ENCODE assay signal across 8 cellular contexts in genomic region chr2:113157108-113157896, GRCh38. TPM values are rescaled to one million over a fixed set of nuclear protein-coding genes. Genes with fewer than 3 reads are reported as not detected.
DNase-seq lines count a peak whose midpoint lies in the region; ATAC-seq and TF ChIP-seq lines count a peak whose summit lies in the region.

No MANE protein-coding gene starts in this region.

- peak overlapping the region; percentile 52 for H3K9ac ChIP-seq in rectal smooth muscle tissue (ENCODE audit: low read length)

- H3K9me3 Mint-ChIP-seq in GM23338 = no peaks in the 10 kb centered on the region; the same call in 2 of the 3 replicates

- H3K36me3 Mint-ChIP-seq in GM23338 (ENCODE audit: low read depth) = no peaks in the 10 kb centered on the region

- peak; percentile 91 for ATAC-seq in GM23338
- peak in 3 of 4 donors; percentile 28 to 61 (median 56) for ATAC-seq in heart left ventricle

- no peak overlapping the region for H3K27ac ChIP-seq in GM23338 (ENCODE audit: low read depth)
- H3K27ac ChIP-seq in heart left ventricle = no peak overlapping the region
- H3K27ac ChIP-seq in rectal smooth muscle tissue (ENCODE audit: low read depth, low read length) = no peak overlapping the region

- no peaks in the 10 kb centered on the region for H3K9me3 ChIP-seq in heart left ventricle

- intact Hi-C loops in heart left ventricle (cut with DNase I) = no loop called here

- H3K4me2 ChIP-seq in GM23338 = peak overlapping the region; percentile 85

- TF ChIP-seq CTCF in GM23338 (conservative IDR thresholded peaks at IDR 0.05; ENCODE audit: low read depth in 2 of 2) (no peak), heart left ventricle (IDR thresholded peaks at IDR 0.05) (no peak)

- DNase-seq in DMS79 (lab: John Stamatoyannopoulos, UW) = peak; percentile 3
- peak; percentile 76 for DNase-seq in GM23338 (ENCODE audit: low spot score)
- peak; percentile 44 for DNase-seq in NCI-H2029 (lab: John Stamatoyannopoulos, UW)
- DNase-seq in activated effector memory CD4-positive, alpha-beta T cell treated with Interleukin-2 at 50 U/mL for 16 hours = peak; percentile 33
- no peak for DNase-seq in heart left ventricle
- DNase-seq in H4 (ENCODE audit: low spot score) = no peak
- DNase-seq in HCEC 1CT = no peak

- H3F3A ChIP-seq in GM23338 (replicated peaks; ENCODE audit: low read depth) = no peaks in the 10 kb centered on the region

- no peak for TF ChIP-seq POLR2A in heart left ventricle (IDR thresholded peaks at IDR 0.05)

- H3K27me3 ChIP-seq in GM23338 (ENCODE audit: insufficient read depth) = peaks cover 21% of the 10 kb centered on the region
- H3K27me3 ChIP-seq in heart left ventricle = peaks cover 0 to 43% (median 10%) of the 10 kb centered on the region in 9 donors
- H3K27me3 ChIP-seq in rectal smooth muscle tissue (ENCODE audit: control insufficient read depth, insufficient read depth, low read length) = no peaks in the 10 kb centered on the region

- peaks cover 12% of the 10 kb centered on the region for H3K4me1 Mint-ChIP-seq in GM23338

- H3K4me3 Mint-ChIP-seq in GM23338 = peak overlapping the region; percentile 72

- peaks cover 13% of the 10 kb centered on the region for H3K4me1 ChIP-seq in GM23338 (ENCODE audit: insufficient read depth)
- peaks cover 0 to 5% (median 0%) of the 10 kb centered on the region in 12 donors for H3K4me1 ChIP-seq in heart left ventricle
- H3K4me1 ChIP-seq in rectal smooth muscle tissue (ENCODE audit: control insufficient read depth, insufficient read depth, low read length) = no peaks in the 10 kb centered on the region

- H3K9me2 ChIP-seq in GM23338 (ENCODE audit: insufficient read depth) = no peaks in the 10 kb centered on the region

- no peak overlapping the region for H3K27ac Mint-ChIP-seq in GM23338

- 1 to 2% (median 2%) methylated on average over 19 to 92 of the region's 92 CpGs for WGBS in heart left ventricle, 4 donors

- H3K27me3 Mint-ChIP-seq in GM23338 (ENCODE audit: insufficient read depth, low read depth, poor library complexity) = peaks cover 11% of the 10 kb centered on the region

- no peaks in the 10 kb centered on the region for H4K20me1 ChIP-seq in GM23338 (replicated peaks; ENCODE audit: insufficient read depth)

- H3K79me2 ChIP-seq in GM23338 (replicated peaks; ENCODE audit: insufficient read depth) = no peaks in the 10 kb centered on the region

- H3K36me3 ChIP-seq in GM23338 (ENCODE audit: insufficient read depth) (no peaks in the 10 kb centered on the region), heart left ventricle (no peaks in the 10 kb centered on the region), rectal smooth muscle tissue (ENCODE audit: control insufficient read depth, insufficient read depth, low read length) (no peaks in the 10 kb centered on the region)

- H3K4me3 ChIP-seq in GM23338 (peak overlapping the region; percentile 54), heart left ventricle (peak overlapping the region in 9 of 12 donors; percentile 22 to 64 (median 44)), rectal smooth muscle tissue (ENCODE audit: low read length) (peak overlapping the region; percentile 63)

- H2AFZ ChIP-seq in GM23338 = peak overlapping the region; percentile 91; the same call in 1 of the 2 replicates

TF ChIP-seq in GM23338, 12 proteins besides CTCF, POLR2A, EP300 and RAD21 (continues in another document):
- TF ChIP-seq STAT1 (IDR thresholded peaks at IDR 0.05; ENCODE audit: unreplicated experiment) (no peak), ZNF114 (CRISPR knock-in tag; IDR thresholded peaks at IDR 0.05) (no peak), ETS1 (IDR thresholded peaks at IDR 0.05) (no peak), EZH2phosphoT487 (IDR thresholded peaks at IDR 0.05; ENCODE audit: unreplicated experiment) (no peak), ZNF462 (CRISPR knock-in tag; IDR thresholded peaks at IDR 0.05) (no peak), ZNF331 (CRISPR knock-in tag; IDR thresholded peaks at IDR 0.05; ENCODE audit: low read depth) (no peak), POLR2AphosphoS5 (IDR thresholded peaks at IDR 0.05; ENCODE audit: low read depth) (no peak), NANOG (IDR thresholded peaks at IDR 0.05; ENCODE audit: borderline replicate concordance) (no peak)

RNA-seq across cellular contexts. Expression of gene PSD4, which starts 16.5 kb away (rescaled TPM):
- 0.66 and 1.1 TPM in 2 replicates for total RNA-seq in GM23338 (2014; rRNA removed; shearing (Covaris generic))
- polyA plus RNA-seq in GM23338 (2016; fragmentation: Nextera tagmentation; extraction: Ambion mirVana) (0.06 and 0.19 TPM in 2 replicates), heart left ventricle (1 to 10 TPM in 1 of 2 donors, under 1 TPM in 1; 0.99 to 1.6 TPM)
- 10 to 100 TPM in 1 of 9 donors, 1 to 10 TPM in 5, under 1 TPM in 3; 0.65 to 23.4 (median 1.9) TPM for total RNA-seq in heart left ventricle
- total RNA-seq in H4 (2014; rRNA removed; shearing (Covaris generic)) = 1.4 and 1.5 TPM in 2 replicates

RNA-seq across cellular contexts. Expression of gene IL1RN, which starts 29.9 kb away (rescaled TPM):
- not detected in 2 replicates for total RNA-seq in GM23338 (2014; rRNA removed; shearing (Covaris generic))
- not detected in 2 replicates for polyA plus RNA-seq in GM23338 (2016; fragmentation: Nextera tagmentation; extraction: Ambion mirVana)
- 10 to 100 TPM in 1 of 9 donors, 1 to 10 TPM in 4, under 1 TPM in 4; 0.16 to 11.4 (median 1.0) TPM for total RNA-seq in heart left ventricle
- polyA plus RNA-seq in heart left ventricle = under 1 TPM; 0.34 to 0.60 TPM
- 0.17 TPM in 1 of 2 replicates, not detected in the other for total RNA-seq in H4 (2014; rRNA removed; shearing (Covaris generic))

Comparison
In these comparisons a context has a peak if more than half of its experiments do, and no peak if none do; other contexts are left out.
1. DNase-seq: peak in DMS79 (single experiment), GM23338 (single experiment), NCI-H2029 (single experiment) and activated effector memory CD4-positive, alpha-beta T cell treated with Interleukin-2 at 50 U/mL for 16 hours (single experiment); none in heart left ventricle (0 of 5), H4 (single experiment) and HCEC 1CT (single experiment).
2. Peak in every context shown above with its lines, with median percentiles within 50 percentile points of each other: H3K4me3 ChIP-seq.